Comparison of ENCODE assay signal across 1 cellular context in the genomic region with DNA sequence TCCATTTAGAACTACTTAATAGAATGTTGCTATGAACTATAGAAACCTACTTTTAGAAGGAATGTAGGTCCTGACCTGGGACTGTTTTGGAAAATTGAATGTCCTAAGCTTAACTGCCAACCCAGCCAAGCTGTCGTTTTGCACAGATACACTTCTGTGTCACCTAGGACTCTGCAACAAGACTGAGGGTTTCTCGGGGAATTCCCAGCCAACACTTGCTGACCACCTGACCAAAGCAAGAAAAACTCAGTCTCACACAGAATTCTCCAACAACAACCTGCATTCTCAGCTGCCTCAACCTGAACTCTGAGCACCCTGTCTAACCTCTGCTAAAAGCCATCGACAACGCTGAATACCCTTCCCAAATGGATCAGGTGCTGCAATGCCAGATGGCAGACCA.
TF ChIP-seq lines count a peak whose summit lies in the region.

No MANE protein-coding gene starts in this region.

TF ChIP-seq in HepG2, 621 proteins besides CTCF, POLR2A, EP300 and RAD21 (continued from another document):
- TF ChIP-seq, protein P1, sequence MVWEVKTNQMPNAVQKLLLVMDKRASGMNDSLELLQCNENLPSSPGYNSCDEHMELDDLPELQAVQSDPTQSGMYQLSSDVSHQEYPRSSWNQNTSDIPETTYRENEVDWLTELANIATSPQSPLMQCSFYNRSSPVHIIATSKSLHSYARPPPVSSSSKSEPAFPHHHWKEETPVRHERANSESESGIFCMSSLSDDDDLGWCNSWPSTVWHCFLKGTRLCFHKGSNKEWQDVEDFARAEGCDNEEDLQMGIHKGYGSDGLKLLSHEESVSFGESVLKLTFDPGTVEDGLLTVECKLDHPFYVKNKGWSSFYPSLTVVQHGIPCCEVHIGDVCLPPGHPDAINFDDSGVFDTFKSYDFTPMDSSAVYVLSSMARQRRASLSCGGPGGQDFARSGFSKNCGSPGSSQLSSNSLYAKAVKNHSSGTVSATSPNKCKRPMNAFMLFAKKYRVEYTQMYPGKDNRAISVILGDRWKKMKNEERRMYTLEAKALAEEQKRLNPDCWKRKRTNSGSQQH (CRISPR knock-in tag; IDR thresholded peaks at IDR 0.05; ENCODE audit: low read depth) = no peak
- TF ChIP-seq KDM1A (CRISPR knock-in tag; IDR thresholded peaks at IDR 0.05) (no peak), ZBTB42 (CRISPR knock-in tag; IDR thresholded peaks at IDR 0.05) (no peak), YEATS2 (CRISPR knock-in tag; IDR thresholded peaks at IDR 0.05; ENCODE audit: borderline replicate concordance) (no peak), TFDP2 (CRISPR knock-in tag; IDR thresholded peaks at IDR 0.05) (no peak), XBP1 (CRISPR knock-in tag; IDR thresholded peaks at IDR 0.05) (no peak), ZSCAN12 (CRISPR knock-in tag; IDR thresholded peaks at IDR 0.05) (no peak), KMT2A (CRISPR knock-in tag; IDR thresholded peaks at IDR 0.05) (no peak), RERE (CRISPR knock-in tag; IDR thresholded peaks at IDR 0.05; ENCODE audit: low read depth) (no peak), HOXA5 (CRISPR knock-in tag; IDR thresholded peaks at IDR 0.05) (no peak), ZNF18 (CRISPR knock-in tag; IDR thresholded peaks at IDR 0.05; ENCODE audit: insufficient replicate concordance) (no peak), RFX3 (CRISPR knock-in tag; IDR thresholded peaks at IDR 0.05) (no peak)
- TF ChIP-seq, protein P2, sequence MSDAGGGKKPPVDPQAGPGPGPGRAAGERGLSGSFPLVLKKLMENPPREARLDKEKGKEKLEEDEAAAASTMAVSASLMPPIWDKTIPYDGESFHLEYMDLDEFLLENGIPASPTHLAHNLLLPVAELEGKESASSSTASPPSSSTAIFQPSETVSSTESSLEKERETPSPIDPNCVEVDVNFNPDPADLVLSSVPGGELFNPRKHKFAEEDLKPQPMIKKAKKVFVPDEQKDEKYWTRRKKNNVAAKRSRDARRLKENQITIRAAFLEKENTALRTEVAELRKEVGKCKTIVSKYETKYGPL (CRISPR knock-in tag; IDR thresholded peaks at IDR 0.05) = no peak
- TF ChIP-seq, protein P3, sequence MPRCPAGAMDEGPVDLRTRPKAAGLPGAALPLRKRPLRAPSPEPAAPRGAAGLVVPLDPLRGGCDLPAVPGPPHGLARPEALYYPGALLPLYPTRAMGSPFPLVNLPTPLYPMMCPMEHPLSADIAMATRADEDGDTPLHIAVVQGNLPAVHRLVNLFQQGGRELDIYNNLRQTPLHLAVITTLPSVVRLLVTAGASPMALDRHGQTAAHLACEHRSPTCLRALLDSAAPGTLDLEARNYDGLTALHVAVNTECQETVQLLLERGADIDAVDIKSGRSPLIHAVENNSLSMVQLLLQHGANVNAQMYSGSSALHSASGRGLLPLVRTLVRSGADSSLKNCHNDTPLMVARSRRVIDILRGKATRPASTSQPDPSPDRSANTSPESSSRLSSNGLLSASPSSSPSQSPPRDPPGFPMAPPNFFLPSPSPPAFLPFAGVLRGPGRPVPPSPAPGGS (CRISPR knock-in tag; IDR thresholded peaks at IDR 0.05) = no peak
- TF ChIP-seq, protein P4, sequence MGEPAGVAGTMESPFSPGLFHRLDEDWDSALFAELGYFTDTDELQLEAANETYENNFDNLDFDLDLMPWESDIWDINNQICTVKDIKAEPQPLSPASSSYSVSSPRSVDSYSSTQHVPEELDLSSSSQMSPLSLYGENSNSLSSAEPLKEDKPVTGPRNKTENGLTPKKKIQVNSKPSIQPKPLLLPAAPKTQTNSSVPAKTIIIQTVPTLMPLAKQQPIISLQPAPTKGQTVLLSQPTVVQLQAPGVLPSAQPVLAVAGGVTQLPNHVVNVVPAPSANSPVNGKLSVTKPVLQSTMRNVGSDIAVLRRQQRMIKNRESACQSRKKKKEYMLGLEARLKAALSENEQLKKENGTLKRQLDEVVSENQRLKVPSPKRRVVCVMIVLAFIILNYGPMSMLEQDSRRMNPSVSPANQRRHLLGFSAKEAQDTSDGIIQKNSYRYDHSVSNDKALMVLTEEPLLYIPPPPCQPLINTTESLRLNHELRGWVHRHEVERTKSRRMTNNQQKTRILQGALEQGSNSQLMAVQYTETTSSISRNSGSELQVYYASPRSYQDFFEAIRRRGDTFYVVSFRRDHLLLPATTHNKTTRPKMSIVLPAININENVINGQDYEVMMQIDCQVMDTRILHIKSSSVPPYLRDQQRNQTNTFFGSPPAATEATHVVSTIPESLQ (CRISPR knock-in tag; conservative IDR thresholded peaks at IDR 0.05) = no peak
